Comparison of ENCODE assay signal across 8 cellular contexts in genomic region chr1:184386271-184387068, GRCh38. TPM values are rescaled to one million over a fixed set of nuclear protein-coding genes. Genes with fewer than 3 reads are reported as not detected.
A peak's percentile ranks its signal among the peaks of the same experiment; 100 is the strongest.
DNase-seq lines count a peak whose midpoint lies in the region; ATAC-seq and TF ChIP-seq lines count a peak whose summit lies in the region.

A gene with protein sequence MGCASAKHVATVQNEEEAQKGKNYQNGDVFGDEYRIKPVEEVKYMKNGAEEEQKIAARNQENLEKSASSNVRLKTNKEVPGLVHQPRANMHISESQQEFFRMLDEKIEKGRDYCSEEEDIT (plus strand): TSS chr1:184387029. CDS start chr1:184477510, 90,481 bp downstream.

- H3K9me3 Mint-ChIP-seq in endodermal cell = no peaks in the 10 kb centered on the region

- no peak within 1 kb of the TSS for H3K27ac Mint-ChIP-seq in endodermal cell

- H3K36me3 ChIP-seq in BLaER1 = no peaks in the 10 kb centered on the region
- no peaks in the 10 kb centered on the region for H3K36me3 ChIP-seq in endodermal cell (ENCODE audit: control insufficient read depth, insufficient read depth, low read length)

- WGBS in endodermal cell (ENCODE audit: insufficient coverage in 1 of 2, insufficient read length in 1 of 2), 2 experiments = 0 to 3% methylated on average over 7 to 74 of the region's 78 CpGs

- no peak for TF ChIP-seq CTCF in endodermal cell (conservative IDR thresholded peaks at IDR 0.05)

- peaks cover 46% of the 10 kb centered on the region for H3K27me3 ChIP-seq in BLaER1
- peaks cover 79% of the 10 kb centered on the region for H3K27me3 ChIP-seq in endodermal cell (ENCODE audit: control insufficient read depth, insufficient read depth, low read length, poor library complexity, severe bottlenecking)

- ATAC-seq in GM19372 (IDR thresholded peaks at IDR 0.05; ENCODE audit: low read depth, unreplicated experiment) = peak; percentile 84
- peak; percentile 68 for ATAC-seq in HG03558 (IDR thresholded peaks at IDR 0.05; ENCODE audit: extremely low read depth, unreplicated experiment)

- DNase-seq in NOMO-1 (lab: John Stamatoyannopoulos, UW; ENCODE audit: unreplicated experiment in 2 of 2) (peak; percentile 33 to 53), endodermal cell (peak; percentile 93), mesenteric fat pad (ENCODE audit: low spot score) (peak; percentile 93)
- DNase-seq in activated CD8-positive, alpha-beta memory T cell treated with anti-CD3 and anti-CD28 coated beads, Interleukin-2, amount 50 U/mL, for 24 hours (ENCODE audit: extremely low read depth) = peak; percentile 30
- DNase-seq in stimulated activated CD8-positive, alpha-beta memory T cell treated with anti-CD3 and anti-CD28 coated beads, Interleukin-12 subunit alpha, Interleukin-12 subunit beta, amount 100 ng/mL, for 4 hours (ENCODE audit: low read depth) = peak; percentile 69

- peak within 1 kb of the TSS; percentile 63; the same call in 1 of the 2 replicates for H3K27ac ChIP-seq in BLaER1
- peak within 1 kb of the TSS; percentile 59 for H3K27ac ChIP-seq in endodermal cell (ENCODE audit: low read depth, low read length)

- H3K9ac ChIP-seq in BLaER1 (peak within 1 kb of the TSS; percentile 79), endodermal cell (ENCODE audit: extremely low read depth, low read length, poor library complexity, severe bottlenecking) (peak within 1 kb of the TSS; percentile 48)

- H3K36me3 Mint-ChIP-seq in endodermal cell (ENCODE audit: low read depth) = no peaks in the 10 kb centered on the region

- peak within 1 kb of the TSS; percentile 95 for H3K4me2 ChIP-seq in BLaER1

- H3K4me1 Mint-ChIP-seq in endodermal cell = peaks cover 20% of the 10 kb centered on the region

- H3K9me3 ChIP-seq in BLaER1 (no peaks in the 10 kb centered on the region), endodermal cell (ENCODE audit: control insufficient read depth, low read length) (no peaks in the 10 kb centered on the region)

- H3K4me1 ChIP-seq in BLaER1 (peaks cover 17% of the 10 kb centered on the region), endodermal cell (ENCODE audit: control insufficient read depth, insufficient read depth, low read length) (no peaks in the 10 kb centered on the region)

- H3K27me3 Mint-ChIP-seq in endodermal cell (ENCODE audit: insufficient read depth) = peaks cover 86% of the 10 kb centered on the region

- peak within 1 kb of the TSS; percentile 68 for H3K4me3 Mint-ChIP-seq in endodermal cell

- peaks cover 7% of the 10 kb centered on the region; the same call in 1 of the 2 replicates for H4K20me1 ChIP-seq in BLaER1

- H3K4me3 ChIP-seq in BLaER1 = peak within 1 kb of the TSS; percentile 78
- H3K4me3 ChIP-seq in endodermal cell (ENCODE audit: low read length) = peak within 1 kb of the TSS; percentile 89

RNA-seq across cellular contexts. Expression of the gene that starts here (rescaled TPM):
- total RNA-seq in endodermal cell (10 to 100 TPM in 1 of 2 donors, 1 to 10 TPM in 1; 9.1 to 10.2 TPM), mesenteric fat pad (49.5 TPM)
- polyA plus RNA-seq in endodermal cell (2013, experiment 1 of 2) = 31.1 TPM
- 26.2 TPM for polyA plus RNA-seq in endodermal cell (2013, experiment 2 of 2)

Comparison
In these comparisons a context has a peak if more than half of its experiments do, and no peak if none do; other contexts are left out.
1. Peak in every context shown above with its lines: DNase-seq, ATAC-seq, H3K4me3 ChIP-seq and H3K27ac ChIP-seq.
2. DNase-seq: peak in every context shown above with its lines; median percentile 93 in endodermal cell; 93 in mesenteric fat pad; 69 in stimulated activated CD8-positive, alpha-beta memory T cell treated with anti-CD3 and anti-CD28 coated beads, Interleukin-12 subunit alpha, Interleukin-12 subunit beta, amount 100 ng/mL, for 4 hours; 43 in NOMO-1; 30 in activated CD8-positive, alpha-beta memory T cell treated with anti-CD3 and anti-CD28 coated beads, Interleukin-2, amount 50 U/mL, for 24 hours.